22 cellular contexts compared by ENCODE assay signal in genomic region chr16:50497592-50497991, GRCh38. TPM values are rescaled to one million over a fixed set of nuclear protein-coding genes. Genes with fewer than 3 reads are reported as not detected.
DNase-seq lines count a peak whose midpoint lies in the region; ATAC-seq, FAIRE-seq and TF ChIP-seq lines count a peak whose summit lies in the region.
"Had no signal": no experiment of that assay in that cellular context is flagged by ENCODE, and none has a peak within 500 bp of the region (broad histone marks: within the 10 kb centered on the region; RNA-seq: fewer than 3 reads in every experiment).

No MANE protein-coding gene starts in this region.

- no peaks in the 10 kb centered on the region for H4K20me1 ChIP-seq in mammary epithelial cell (ENCODE audit: insufficient read depth, low read length)

- H3K79me2 ChIP-seq in mammary epithelial cell (ENCODE audit: insufficient read depth, low read length), result no peaks in the 10 kb centered on the region

- DNase-seq in mammary epithelial cell, result peak; percentile 5
- no peak for DNase-seq in MCF 10A (ENCODE audit: unreplicated experiment)
- no peak for DNase-seq in RWPE2 (ENCODE audit: low spot score)
- DNase-seq in fibroblast of mammary gland (ENCODE audit: low read depth), result peak; percentile 32
- peak; percentile 47 for DNase-seq in urothelium cell line (ENCODE audit: low spot score)
- no peak for DNase-seq in NCI-H1092 (lab: John Stamatoyannopoulos, UW)
- DNase-seq: activated CD4-positive, alpha-beta T cell treated with anti-CD3 and anti-CD28 coated beads for 4 hours; activated T-cell treated with anti-CD3 and anti-CD28 coated beads, Interleukin-2, amount 50 U/mL, for 24 hours; foreskin melanocyte; H7; naive thymus-derived CD8-positive, alpha-beta T cell; NCI-H187 treated with DMSO at 0.1 percent for 48 hours; NCI-H510A treated with DMSO at 0.1 percent for 48 hours; stimulated activated naive CD8-positive, alpha-beta T cell treated with anti-CD3 and anti-CD28 coated beads, Interleukin-15, amount 100 ng/mL, for 72 hours; T1000; uterus had no signal

- TF ChIP-seq CTCF in mammary epithelial cell (conservative IDR thresholded peaks at IDR 0.05 in 1 of 2, IDR thresholded peaks at IDR 0.05 in 1 of 2; ENCODE audit: extremely low read depth in 1 of 2, insufficient read depth in 1 of 2, low read depth in 1 of 2, low read length in 2 of 2) (no peak), MCF 10A (IDR thresholded peaks at IDR 0.05; ENCODE audit: unreplicated experiment) (no peak), RWPE2 (IDR thresholded peaks at IDR 0.05; ENCODE audit: poor library complexity, severe bottlenecking) (no peak), fibroblast of mammary gland (conservative IDR thresholded peaks at IDR 0.05; ENCODE audit: control insufficient read depth, insufficient read depth, low read depth, low read length) (no peak)

- no peaks in the 10 kb centered on the region for H3K9me3 ChIP-seq in mammary epithelial cell (replicated peaks; ENCODE audit: insufficient read depth, low read length)
- H3K9me3 ChIP-seq in RWPE2 (ENCODE audit: severe bottlenecking), result no peaks in the 10 kb centered on the region
- H3K9me3 ChIP-seq: prostate gland, SJSA1, uterus had no signal

- ATAC-seq in RWPE2 (ENCODE audit: low read depth) (peak; percentile 60), GM21423 (IDR thresholded peaks at IDR 0.05; ENCODE audit: unreplicated experiment) (no peak), HG03378 (IDR thresholded peaks at IDR 0.05; ENCODE audit: unreplicated experiment) (no peak)
- ATAC-seq: activated naive CD4-positive, alpha-beta T cell treated with anti-CD3 and anti-CD28 coated beads, Interleukin-2, amount 50 U/mL, for 72 hours; GM12878; naive thymus-derived CD8-positive, alpha-beta T cell; stimulated activated naive CD8-positive, alpha-beta T cell treated with anti-CD3 and anti-CD28 coated beads, Interleukin-15, amount 100 ng/mL, for 72 hours had no signal

- no peak overlapping the region for H3K4me3 Mint-ChIP-seq in MCF 10A (ENCODE audit: unreplicated experiment)
- H3K4me3 Mint-ChIP-seq: activated T-cell treated with anti-CD3 and anti-CD28 coated beads, Interleukin-2, amount 50 U/mL, for 24 hours; naive thymus-derived CD8-positive, alpha-beta T cell; stimulated activated naive CD8-positive, alpha-beta T cell treated with anti-CD3 and anti-CD28 coated beads, Interleukin-15, amount 100 ng/mL, for 72 hours had no signal

- H3K4me1 ChIP-seq in mammary epithelial cell (ENCODE audit: insufficient read depth, low read length) (no peaks in the 10 kb centered on the region), RWPE2 (ENCODE audit: insufficient read depth, poor library complexity, severe bottlenecking) (peaks cover 9% of the 10 kb centered on the region)
- H3K4me1 ChIP-seq: prostate gland, SJSA1, uterus had no signal

- no peak overlapping the region for H2AFZ ChIP-seq in mammary epithelial cell (ENCODE audit: low read depth, low read length)

- no peak overlapping the region for H3K27ac Mint-ChIP-seq in MCF 10A (ENCODE audit: low read depth, unreplicated experiment)
- H3K27ac Mint-ChIP-seq: activated naive CD4-positive, alpha-beta T cell treated with anti-CD3 and anti-CD28 coated beads, Interleukin-2, amount 50 U/mL, for 72 hours; activated T-cell treated with anti-CD3 and anti-CD28 coated beads, Interleukin-2, amount 50 U/mL, for 24 hours; stimulated activated naive CD8-positive, alpha-beta T cell treated with anti-CD3 and anti-CD28 coated beads, Interleukin-15, amount 100 ng/mL, for 72 hours had no signal

- in situ Hi-C loops in mammary epithelial cell (cut with MboI; ENCODE audit: low sequenced_read_pairs in 2 of 2), result no loop called here

- WGBS in mammary epithelial cell (ENCODE audit: low coverage, missing lambda C conversion rate), result 78% methylated on average over 3 of the region's 3 CpGs

- H3K4me1 Mint-ChIP-seq in MCF 10A (ENCODE audit: insufficient read depth, unreplicated experiment), result no peaks in the 10 kb centered on the region
- H3K4me1 Mint-ChIP-seq: stimulated activated naive CD8-positive, alpha-beta T cell treated with anti-CD3 and anti-CD28 coated beads, Interleukin-15, amount 100 ng/mL, for 72 hours had no signal

- H3K36me3 Mint-ChIP-seq in MCF 10A (ENCODE audit: insufficient read depth, unreplicated experiment), result no peaks in the 10 kb centered on the region
- H3K36me3 Mint-ChIP-seq: activated naive CD4-positive, alpha-beta T cell treated with anti-CD3 and anti-CD28 coated beads, Interleukin-2, amount 50 U/mL, for 72 hours; naive thymus-derived CD8-positive, alpha-beta T cell had no signal

- no peak overlapping the region for H3K4me3 ChIP-seq in mammary epithelial cell (replicated peaks in 1 of 3; ENCODE audit: insufficient read depth in 1 of 3, low read depth in 2 of 3, low read length in 3 of 3)
- H3K4me3 ChIP-seq in RWPE2 (ENCODE audit: severe bottlenecking), result no peak overlapping the region
- H3K4me3 ChIP-seq in fibroblast of mammary gland (ENCODE audit: control insufficient read depth, low read depth, low read length), result no peak overlapping the region
- H3K4me3 ChIP-seq: GM12878, prostate gland, SJSA1, uterus had no signal

- H3K36me3 ChIP-seq in mammary epithelial cell (ENCODE audit: insufficient read depth, low read length), result no peaks in the 10 kb centered on the region
- no peaks in the 10 kb centered on the region for H3K36me3 ChIP-seq in RWPE2 (ENCODE audit: low read depth)
- H3K36me3 ChIP-seq: prostate gland, SJSA1, uterus had no signal

- no TSS peak for BruUV-seq in mammary epithelial cell (replicated peaks; lab: Mats Ljungman, UMichigan)
- no TSS peak for BruUV-seq in MCF 10A (replicated peaks; lab: Mats Ljungman, UMichigan)

- H3K27ac ChIP-seq in mammary epithelial cell (ENCODE audit: insufficient read depth, low read depth, low read length), result no peak overlapping the region
- H3K27ac ChIP-seq in RWPE2 (ENCODE audit: poor library complexity, severe bottlenecking), result peak overlapping the region; percentile 28
- H3K27ac ChIP-seq: prostate gland, SJSA1 had no signal

- H3K27me3 ChIP-seq in mammary epithelial cell (ENCODE audit: insufficient read depth, low read length) (peaks cover 3% of the 10 kb centered on the region), RWPE2 (ENCODE audit: insufficient read depth, poor library complexity, severe bottlenecking) (no peaks in the 10 kb centered on the region)
- H3K27me3 ChIP-seq: SJSA1, uterus had no signal

- intact Hi-C loops in mammary epithelial cell (cut with micrococcal nuclease) (no loop called here), MCF 10A (cut with micrococcal nuclease) (no loop called here)

- no peak overlapping the region for H3K4me2 ChIP-seq in mammary epithelial cell (ENCODE audit: insufficient read depth, low read depth, low read length)

- H3K27me3 Mint-ChIP-seq in MCF 10A (ENCODE audit: insufficient read depth, unreplicated experiment), result no peaks in the 10 kb centered on the region
- H3K27me3 Mint-ChIP-seq: activated T-cell treated with anti-CD3 and anti-CD28 coated beads, Interleukin-2, amount 50 U/mL, for 24 hours; stimulated activated naive CD8-positive, alpha-beta T cell treated with anti-CD3 and anti-CD28 coated beads, Interleukin-15, amount 100 ng/mL, for 72 hours had no signal

- no peaks in the 10 kb centered on the region for H3K9me3 Mint-ChIP-seq in MCF 10A (ENCODE audit: unreplicated experiment)
- H3K9me3 Mint-ChIP-seq: activated naive CD4-positive, alpha-beta T cell treated with anti-CD3 and anti-CD28 coated beads, Interleukin-2, amount 50 U/mL, for 72 hours; activated T-cell treated with anti-CD3 and anti-CD28 coated beads, Interleukin-2, amount 50 U/mL, for 24 hours; naive thymus-derived CD8-positive, alpha-beta T cell had no signal

- dilution Hi-C loops in mammary epithelial cell (cut with HindIII; ENCODE audit: low sequenced_read_pairs), result no loop called here

- H3K9ac ChIP-seq in mammary epithelial cell (ENCODE audit: insufficient read depth, low read length), result no peak overlapping the region

- FAIRE-seq in urothelium cell line (lab: Jason Lieb, UNC), result no peak
- FAIRE-seq: GM12878 had no signal

- POLR2A ChIA-PET in MCF 10A (lab: Yijun Ruan, JAX), result interaction anchor here (1.1 kb wide), 1 partner anchor 25 kb away, joined by 3 read pairs; no protein-coding TSS in a partner anchor

- CTCF ChIA-PET in mammary epithelial cell (lab: Charles Lee; ENCODE audit: low non-redundant PET) (no interaction called here), MCF 10A (lab: Yijun Ruan, JAX) (no interaction called here)

RNA-seq across cellular contexts. Expression of gene NKD1, which starts 50.6 kb away (rescaled TPM):
- total RNA-seq in mammary epithelial cell, result under 1 TPM; under 0.01 to 0.35 TPM
- 0.19 TPM for polyA plus RNA-seq in mammary epithelial cell
- not detected for polyA minus RNA-seq in mammary epithelial cell
- 0.07 and 0.29 TPM in 2 replicates for total RNA-seq in MCF 10A (2022)

Comparison
In these comparisons a context has a peak if more than half of its experiments do, and no peak if none do; other contexts are left out.
1. DNase-seq: peak in mammary epithelial cell (single experiment), fibroblast of mammary gland (single experiment) and urothelium cell line (single experiment); none in MCF 10A (single experiment), RWPE2 (single experiment) and NCI-H1092 (single experiment).